Comparison of ENCODE assay signal across 9 cellular contexts in the genomic region with DNA sequence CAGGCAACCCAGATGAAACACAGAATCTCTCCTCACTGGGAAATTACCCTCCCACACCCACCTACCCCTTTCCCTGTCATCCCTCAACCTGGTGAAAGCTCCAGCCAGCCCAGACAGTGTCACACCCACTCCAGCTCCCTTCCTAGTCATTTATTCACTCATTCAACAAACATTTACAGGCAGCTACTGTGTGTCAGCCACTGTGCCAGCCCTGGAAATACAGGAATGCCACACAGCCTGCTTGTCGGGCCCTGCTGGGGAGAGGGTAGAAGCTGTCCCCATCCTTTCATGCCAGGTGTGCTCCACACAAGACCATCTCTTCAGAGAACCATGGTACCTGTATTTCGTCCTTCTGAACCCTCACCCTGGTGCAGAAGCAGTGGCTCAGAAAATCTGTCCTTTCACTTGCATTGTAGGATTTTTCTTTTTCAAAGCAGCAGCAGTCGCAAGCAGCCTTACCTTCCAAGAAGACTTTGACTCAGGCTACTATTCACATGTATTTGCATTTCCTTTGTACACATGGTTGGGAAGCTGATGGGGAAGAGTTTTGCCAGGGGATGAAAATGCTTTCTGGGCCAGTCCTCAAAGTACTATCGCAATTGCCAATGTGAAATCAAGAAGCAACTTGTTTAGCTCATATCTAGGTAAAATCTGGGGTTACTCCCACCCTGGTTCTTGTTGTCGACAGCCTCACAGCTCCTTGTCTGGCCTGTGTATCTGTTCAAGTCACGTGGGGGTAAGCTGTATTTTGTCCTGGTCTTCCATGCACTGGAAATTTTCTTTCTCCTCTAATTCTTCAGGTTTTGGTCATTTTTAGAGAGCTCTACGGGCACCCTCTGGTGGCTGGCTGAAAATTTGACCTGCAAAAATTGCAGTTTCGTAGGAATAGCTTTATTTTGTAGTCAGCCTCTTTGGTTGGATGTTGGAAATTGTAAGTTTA.
DNase-seq lines count a peak whose midpoint lies in the region; TF ChIP-seq lines count a peak whose summit lies in the region.
"Had no signal": no experiment of that assay in that cellular context is flagged by ENCODE, and none has a peak within 500 bp of the region (broad histone marks: within the 10 kb centered on the region; RNA-seq: fewer than 3 reads in every experiment).

No MANE protein-coding gene starts in this region.

- TF ChIP-seq CTCF in WI38 (IDR thresholded peaks at IDR 0.05; ENCODE audit: low read depth, low read length), result 0 out of 2 replicates have a peak, but pooled peaks have one; percentile 23
- peak; percentile 72 for TF ChIP-seq CTCF in fibroblast of the aortic adventitia (IDR thresholded peaks at IDR 0.05; ENCODE audit: insufficient read depth, low read length)
- peak; percentile 76 for TF ChIP-seq CTCF in osteocyte (IDR thresholded peaks at IDR 0.05)

- no peaks in the 10 kb centered on the region for H3K36me3 Mint-ChIP-seq in osteocyte (ENCODE audit: unreplicated experiment)

- H3K27ac Mint-ChIP-seq in osteocyte (ENCODE audit: unreplicated experiment), result no peak overlapping the region
- H3K27ac Mint-ChIP-seq: activated B cell treated with CpG ODN at 0.5 μM for 24 hours had no signal

- DNase-seq in DMS 273 (lab: John Stamatoyannopoulos, UW; ENCODE audit: unreplicated experiment), result peak; percentile 55
- no peak for DNase-seq in DMS 273 treated with DMSO at 0.1 percent for 48 hours (lab: John Stamatoyannopoulos, UW)
- peak; percentile 50 for DNase-seq in KG1 (lab: John Stamatoyannopoulos, UW)
- peak; percentile 70 for DNase-seq in fibroblast of the aortic adventitia (ENCODE audit: low read depth)
- no peak for DNase-seq in osteocyte (ENCODE audit: extremely low spot score, unreplicated experiment)
- DNase-seq in NCI-H345 (lab: John Stamatoyannopoulos, UW), result no peak
- no peak for DNase-seq in GOT3 (lab: John Stamatoyannopoulos, UW)
- DNase-seq: activated B cell treated with CpG ODN at 0.5 μM for 24 hours had no signal

- H3K4me3 ChIP-seq in WI38 (ENCODE audit: low read depth, low read length), result no peak overlapping the region
- no peak overlapping the region for H3K4me3 ChIP-seq in fibroblast of the aortic adventitia (ENCODE audit: low read depth, low read length)

- H3K4me1 Mint-ChIP-seq in osteocyte (ENCODE audit: unreplicated experiment), result no peaks in the 10 kb centered on the region
- H3K4me1 Mint-ChIP-seq: activated B cell treated with CpG ODN at 0.5 μM for 24 hours had no signal

- H3K9me3 Mint-ChIP-seq in osteocyte (ENCODE audit: unreplicated experiment), result no peaks in the 10 kb centered on the region
- H3K9me3 Mint-ChIP-seq: activated B cell treated with CpG ODN at 0.5 μM for 24 hours had no signal

- peaks cover 8% of the 10 kb centered on the region for H3K27me3 Mint-ChIP-seq in osteocyte (ENCODE audit: unreplicated experiment)

- no peak overlapping the region for H3K4me3 Mint-ChIP-seq in osteocyte (ENCODE audit: unreplicated experiment)
- H3K4me3 Mint-ChIP-seq: activated B cell treated with CpG ODN at 0.5 μM for 24 hours had no signal

Comparison
In these comparisons a context has a peak if more than half of its experiments do, and no peak if none do; other contexts are left out.
1. DNase-seq: peak in DMS 273 (single experiment), KG1 (single experiment) and fibroblast of the aortic adventitia (single experiment); none in DMS 273 treated with DMSO at 0.1 percent for 48 hours (single experiment), osteocyte (single experiment), NCI-H345 (single experiment) and GOT3 (single experiment).
2. CTCF ChIP-seq: peak in every context shown above with its lines; median percentile 76 in osteocyte; 72 in fibroblast of the aortic adventitia; 23 in WI38.